ENCODE assay signal across 8 cellular contexts in genomic region chr10:96642973-96643372, GRCh38. TPM values are rescaled to one million over a fixed set of nuclear protein-coding genes. Genes with fewer than 3 reads are reported as not detected.
DNase-seq lines count a peak whose midpoint lies in the region; ATAC-seq and TF ChIP-seq lines count a peak whose summit lies in the region.

No MANE protein-coding gene starts in this region.

- no peak overlapping the region for H3K9ac ChIP-seq in colonic mucosa (ENCODE audit: low read depth in 2 of 2, low read length in 2 of 2)

- H3K9me3 ChIP-seq in colonic mucosa, result no peaks in the 10 kb centered on the region

- intact Hi-C loops in colonic mucosa (cut with DNase I), result loop anchor here (5.0 to 10.0 kb wide), 3 partner anchors 72 to 384 kb away; no protein-coding TSS in a partner anchor

- no peak overlapping the region for H3K4me3 Mint-ChIP-seq in stimulated activated naive B cell treated with anti-CD40 and anti-IgM and Interleukin-4, amounts not matched to agents 10 μg/mL and 1 μg/mL and 100 μg/mL, for 72 hours

- no peak overlapping the region for H3K27ac Mint-ChIP-seq in stimulated activated naive B cell treated with anti-CD40 and anti-IgM and Interleukin-4, amounts not matched to agents 10 μg/mL and 1 μg/mL and 100 μg/mL, for 72 hours

- peaks cover 38 to 57% of the 10 kb centered on the region in 2 donors for H3K4me1 Mint-ChIP-seq in stimulated activated naive B cell treated with anti-CD40 and anti-IgM and Interleukin-4, amounts not matched to agents 10 μg/mL and 1 μg/mL and 100 μg/mL, for 72 hours

- no peaks in the 10 kb centered on the region for H3K27me3 Mint-ChIP-seq in stimulated activated naive B cell treated with anti-CD40 and anti-IgM and Interleukin-4, amounts not matched to agents 10 μg/mL and 1 μg/mL and 100 μg/mL, for 72 hours

- no peaks in the 10 kb centered on the region for H3K9me3 Mint-ChIP-seq in stimulated activated naive B cell treated with anti-CD40 and anti-IgM and Interleukin-4, amounts not matched to agents 10 μg/mL and 1 μg/mL and 100 μg/mL, for 72 hours

- no peaks in the 10 kb centered on the region for H3K36me3 ChIP-seq in colonic mucosa

- H3K27me3 ChIP-seq in colonic mucosa, result no peaks in the 10 kb centered on the region

- DNase-seq in NCI-H2196 (lab: John Stamatoyannopoulos, UW; ENCODE audit: unreplicated experiment) (peak; percentile 38), NCI-H2196 treated with DMSO at 0.1 percent for 48 hours (lab: John Stamatoyannopoulos, UW; ENCODE audit: unreplicated experiment) (no peak), NCI-H1436 treated with DMSO at 0.1 percent for 48 hours (lab: John Stamatoyannopoulos, UW) (peak; percentile 20), colonic mucosa (peak; percentile 86), medulla oblongata (ENCODE audit: extremely low spot score) (peak; percentile 78)
- peak; percentile 58 for DNase-seq in stimulated activated naive B cell treated with anti-CD40 and anti-IgM and Interleukin-4, amounts not matched to agents 10 μg/mL and 1 μg/mL and 100 μg/mL, for 72 hours
- no peak for DNase-seq in effector CD8-positive, alpha-beta T cell (lab: John Stamatoyannopoulos, UW)

- ATAC-seq in stimulated activated naive B cell treated with anti-CD40 and anti-IgM and Interleukin-4, amounts not matched to agents 10 μg/mL and 1 μg/mL and 100 μg/mL, for 72 hours (replicated peaks), result peak; percentile 37 to 48

- H3K27ac ChIP-seq in VCaP (no peak overlapping the region), colonic mucosa (no peak overlapping the region)

- peaks cover 44 to 59% of the 10 kb centered on the region in 2 donors for H3K36me3 Mint-ChIP-seq in stimulated activated naive B cell treated with anti-CD40 and anti-IgM and Interleukin-4, amounts not matched to agents 10 μg/mL and 1 μg/mL and 100 μg/mL, for 72 hours

- TF ChIP-seq CTCF in VCaP (conservative IDR thresholded peaks at IDR 0.05), result peak; percentile 65
- TF ChIP-seq CTCF in colonic mucosa (IDR thresholded peaks at IDR 0.05), result peak; percentile 52

- no peaks in the 10 kb centered on the region for H3K4me1 ChIP-seq in colonic mucosa

- no peak overlapping the region for H3K4me3 ChIP-seq in colonic mucosa

RNA-seq across cellular contexts. Expression of gene TM9SF3, which starts 56.2 kb away (rescaled TPM):
- total RNA-seq in colonic mucosa, result 100 to 1,000 TPM; 285 to 392 TPM

Comparison
In these comparisons a context has a peak if more than half of its experiments do, and no peak if none do; other contexts are left out.
1. DNase-seq: peak in NCI-H2196 (single experiment), NCI-H1436 treated with DMSO at 0.1 percent for 48 hours (single experiment), colonic mucosa (single experiment), medulla oblongata (single experiment) and stimulated activated naive B cell treated with anti-CD40 and anti-IgM and Interleukin-4, amounts not matched to agents 10 μg/mL and 1 μg/mL and 100 μg/mL, for 72 hours (single experiment); none in NCI-H2196 treated with DMSO at 0.1 percent for 48 hours (single experiment) and effector CD8-positive, alpha-beta T cell (single experiment).